In the genomic region with DNA sequence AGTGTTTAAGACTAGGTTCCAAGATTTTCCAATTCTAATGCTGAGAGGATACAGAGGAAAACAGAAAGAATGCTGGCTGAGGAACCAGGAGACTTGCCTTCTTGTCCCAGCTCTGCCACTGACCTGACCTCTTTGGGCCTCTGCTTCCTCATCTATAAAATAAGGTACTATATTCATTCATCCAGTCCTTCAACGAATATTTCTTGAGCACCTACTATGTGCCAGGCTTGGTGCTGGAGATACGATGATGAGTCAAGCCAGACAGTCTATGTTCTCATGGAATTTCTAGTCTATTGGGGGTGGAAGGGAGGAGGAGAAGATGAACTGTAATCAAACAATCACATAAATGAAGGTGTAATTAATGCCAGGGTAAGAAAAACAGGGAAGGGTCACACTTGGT, we compare ENCODE assay signal across 15 cellular contexts. TPM values are rescaled to one million over a fixed set of nuclear protein-coding genes. Genes with fewer than 3 reads are reported as not detected.
DNase-seq lines count a peak whose midpoint lies in the region; ATAC-seq and TF ChIP-seq lines count a peak whose summit lies in the region.
"Had no signal": no experiment of that assay in that cellular context is flagged by ENCODE, and none has a peak within 500 bp of the region (broad histone marks: within the 10 kb centered on the region; RNA-seq: fewer than 3 reads in every experiment).

No MANE protein-coding gene starts in this region.

- H3K4me1 ChIP-seq in A673 (ENCODE audit: insufficient read depth, low read length, poor library complexity, severe bottlenecking), result peaks cover 12% of the 10 kb centered on the region

- H3K4me1 Mint-ChIP-seq in mesothelial cell of epicardium, result peaks cover 33% of the 10 kb centered on the region
- H3K4me1 Mint-ChIP-seq in naive thymus-derived CD8-positive, alpha-beta T cell, result peaks cover 3 to 26% (median 10%) of the 10 kb centered on the region in 4 donors
- peaks cover 6% of the 10 kb centered on the region for H3K4me1 Mint-ChIP-seq in activated T-helper 1 cell treated with anti-CD3 and anti-CD28 coated beads, Interleukin-12 subunit alpha, Interleukin-12 subunit beta, Interleukin-2, Interleukin-4 antibody, amounts not matched to agents 30 ng/mL and 10 ng/mL and 1 ng/mL, durations not matched to agents 14 hours and 24 hours and 36 hours (ENCODE audit: low read depth)
- H3K4me1 Mint-ChIP-seq: nephron progenitor cell had no signal

- CTCF ChIA-PET in A673 (lab: Charles Lee), result interaction anchor here (0.5 to 0.7 kb wide), 2 partner anchors 14 to 56 kb away, joined by 3 to 6 read pairs; no protein-coding TSS in a partner anchor

- H3K27ac ChIP-seq in A673 (ENCODE audit: low read depth, low read length, poor library complexity, severe bottlenecking) (peak overlapping the region; percentile 34), HL-60 (replicated peaks) (peak overlapping the region; percentile 26), caudate nucleus (ENCODE audit: low read depth, low read length) (peak overlapping the region; percentile 60)

- no TSS peak for BruUV-seq in A673 (replicated peaks; lab: Mats Ljungman, UMichigan)

- no peaks in the 10 kb centered on the region for H3K27me3 Mint-ChIP-seq in mesothelial cell of epicardium (ENCODE audit: low read depth)
- no peaks in the 10 kb centered on the region for H3K27me3 Mint-ChIP-seq in naive thymus-derived CD8-positive, alpha-beta T cell
- H3K27me3 Mint-ChIP-seq in activated T-helper 1 cell treated with anti-CD3 and anti-CD28 coated beads, Interleukin-12 subunit alpha, Interleukin-12 subunit beta, Interleukin-2, Interleukin-4 antibody, amounts not matched to agents 30 ng/mL and 10 ng/mL and 1 ng/mL, durations not matched to agents 14 hours and 24 hours and 36 hours (ENCODE audit: insufficient read depth), result peaks cover 2% of the 10 kb centered on the region
- H3K27me3 Mint-ChIP-seq: activated CD4-positive, alpha-beta T cell treated with anti-CD3 and anti-CD28 coated beads, Interleukin-2, amount 10 ng/mL, durations not matched to agents 7 days and 5 days had no signal

- no peaks in the 10 kb centered on the region for H3K36me3 Mint-ChIP-seq in mesothelial cell of epicardium
- no peaks in the 10 kb centered on the region for H3K36me3 Mint-ChIP-seq in naive thymus-derived CD8-positive, alpha-beta T cell
- H3K36me3 Mint-ChIP-seq in activated T-helper 1 cell treated with anti-CD3 and anti-CD28 coated beads, Interleukin-12 subunit alpha, Interleukin-12 subunit beta, Interleukin-2, Interleukin-4 antibody, amounts not matched to agents 30 ng/mL and 10 ng/mL and 1 ng/mL, durations not matched to agents 14 hours and 24 hours and 36 hours (ENCODE audit: low read depth), result no peaks in the 10 kb centered on the region

- H3K4me3 ChIP-seq in A673 (ENCODE audit: low read depth, low read length, poor library complexity, severe bottlenecking) (no peak overlapping the region), HL-60 (replicated peaks; ENCODE audit: insufficient read depth, low read length) (no peak overlapping the region)

- no peaks in the 10 kb centered on the region for H3K27me3 ChIP-seq in A673 (replicated peaks; ENCODE audit: insufficient read depth, low read depth, low read length, poor library complexity)
- H3K27me3 ChIP-seq in HL-60 (ENCODE audit: insufficient read depth, poor library complexity, severe bottlenecking), result no peaks in the 10 kb centered on the region

- ATAC-seq in naive thymus-derived CD8-positive, alpha-beta T cell, result no peak

- no peak for DNase-seq in A673 (ENCODE audit: low spot score)
- DNase-seq in HL-60 (ENCODE audit: low read depth in 1 of 2, low spot score in 1 of 2), result peak in 1 of 2 experiments; percentile 25
- DNase-seq in caudate nucleus (lab: John Stamatoyannopoulos, UW), result no peak
- DNase-seq in mesothelial cell of epicardium (ENCODE audit: low spot score in 2 of 2, unreplicated experiment in 2 of 2), result no peak
- DNase-seq in activated CD4-positive, CD25-positive, alpha-beta regulatory T cell treated with anti-CD3 and anti-CD28 coated beads, Interleukin-2, amount 50 U/mL, for 72 hours, result no peak
- no peak for DNase-seq in naive thymus-derived CD8-positive, alpha-beta T cell
- DNase-seq in kidney tubule cell (ENCODE audit: low spot score), result no peak
- no peak for DNase-seq in activated T-helper 1 cell treated with anti-CD3 and anti-CD28 coated beads, Interleukin-12 subunit alpha, Interleukin-12 subunit beta, Interleukin-2, Interleukin-4 antibody, amounts not matched to agents 30 ng/mL and 10 ng/mL and 1 ng/mL, durations not matched to agents 14 hours and 24 hours and 36 hours (ENCODE audit: low spot score)
- DNase-seq: activated CD4-positive, alpha-beta T cell treated with anti-CD3 and anti-CD28 coated beads, Interleukin-2, amount 10 ng/mL, durations not matched to agents 7 days and 5 days; activated naive CD4-positive, alpha-beta T cell treated with anti-CD3 and anti-CD28 coated beads, Interleukin-2, amount 50 U/mL, for 16 hours; COR-L47; NCI-H187; nephron progenitor cell; T1000 had no signal

- TF ChIP-seq CTCF in A673 (conservative IDR thresholded peaks at IDR 0.05; ENCODE audit: low read depth, low read length) (no peak), HL-60 (IDR thresholded peaks at IDR 0.05; ENCODE audit: insufficient read depth, low read length) (no peak), mesothelial cell of epicardium (IDR thresholded peaks at IDR 0.05; ENCODE audit: unreplicated experiment) (no peak)

- peak overlapping the region; percentile 88 for H3K27ac Mint-ChIP-seq in mesothelial cell of epicardium
- H3K27ac Mint-ChIP-seq in naive thymus-derived CD8-positive, alpha-beta T cell, result no peak overlapping the region
- H3K27ac Mint-ChIP-seq in activated T-helper 1 cell treated with anti-CD3 and anti-CD28 coated beads, Interleukin-12 subunit alpha, Interleukin-12 subunit beta, Interleukin-2, Interleukin-4 antibody, amounts not matched to agents 30 ng/mL and 10 ng/mL and 1 ng/mL, durations not matched to agents 14 hours and 24 hours and 36 hours, result no peak overlapping the region
- H3K27ac Mint-ChIP-seq: activated CD4-positive, alpha-beta T cell treated with anti-CD3 and anti-CD28 coated beads, Interleukin-2, amount 10 ng/mL, durations not matched to agents 7 days and 5 days; nephron progenitor cell had no signal

- POLR2A ChIA-PET in A673 (lab: Charles Lee; ENCODE audit: low non-redundant PET), result no interaction called here
- POLR2A ChIA-PET in naive thymus-derived CD8-positive, alpha-beta T cell (lab: Charles Lee), result interaction anchor here (1.2 kb wide), 1 partner anchor 39 kb away, joined by 3 read pairs; no protein-coding TSS in a partner anchor

- no peaks in the 10 kb centered on the region for H3K36me3 ChIP-seq in A673 (ENCODE audit: insufficient read depth, low read length, poor library complexity, severe bottlenecking)

- intact Hi-C loops in A673 (cut with micrococcal nuclease; ENCODE audit: unreplicated experiment), result no loop called here
- intact Hi-C loops in activated T-helper 1 cell treated with anti-CD3 and anti-CD28 coated beads, Interleukin-12 subunit alpha, Interleukin-12 subunit beta, Interleukin-2, Interleukin-4 antibody, amounts not matched to agents 30 ng/mL and 10 ng/mL and 1 ng/mL, durations not matched to agents 14 hours and 24 hours and 36 hours (cut with micrococcal nuclease), result loop anchor here (5.0 kb wide), 1 partner anchor 40 kb away; a partner anchor contains a TSS

- no peak overlapping the region for H3K4me3 Mint-ChIP-seq in mesothelial cell of epicardium
- no peak overlapping the region for H3K4me3 Mint-ChIP-seq in naive thymus-derived CD8-positive, alpha-beta T cell
- no peak overlapping the region for H3K4me3 Mint-ChIP-seq in activated T-helper 1 cell treated with anti-CD3 and anti-CD28 coated beads, Interleukin-12 subunit alpha, Interleukin-12 subunit beta, Interleukin-2, Interleukin-4 antibody, amounts not matched to agents 30 ng/mL and 10 ng/mL and 1 ng/mL, durations not matched to agents 14 hours and 24 hours and 36 hours
- H3K4me3 Mint-ChIP-seq: activated CD4-positive, alpha-beta T cell treated with anti-CD3 and anti-CD28 coated beads, Interleukin-2, amount 10 ng/mL, durations not matched to agents 7 days and 5 days; nephron progenitor cell had no signal

- no peaks in the 10 kb centered on the region for H3K9me3 ChIP-seq in A673 (ENCODE audit: low read depth, low read length, poor library complexity, severe bottlenecking)

- H3K9me3 Mint-ChIP-seq in mesothelial cell of epicardium, result peaks cover 3% of the 10 kb centered on the region
- peaks cover 0 to 2% (median 0%) of the 10 kb centered on the region in 9 donors for H3K9me3 Mint-ChIP-seq in naive thymus-derived CD8-positive, alpha-beta T cell
- no peaks in the 10 kb centered on the region for H3K9me3 Mint-ChIP-seq in activated T-helper 1 cell treated with anti-CD3 and anti-CD28 coated beads, Interleukin-12 subunit alpha, Interleukin-12 subunit beta, Interleukin-2, Interleukin-4 antibody, amounts not matched to agents 30 ng/mL and 10 ng/mL and 1 ng/mL, durations not matched to agents 14 hours and 24 hours and 36 hours
- H3K9me3 Mint-ChIP-seq: activated CD4-positive, alpha-beta T cell treated with anti-CD3 and anti-CD28 coated beads, Interleukin-2, amount 10 ng/mL, durations not matched to agents 7 days and 5 days; nephron progenitor cell had no signal

RNA-seq across cellular contexts. Expression of a gene that starts 27.8 kb away (rescaled TPM):
- total RNA-seq in A673 (2021) (0.11 and 0.35 TPM in 2 replicates), mesothelial cell of epicardium (1.3 to 1.5 TPM (median 1.3 TPM) in 3 replicates)
- under 1 TPM; 0.85 to 0.86 TPM for total RNA-seq in naive thymus-derived CD8-positive, alpha-beta T cell
- under 1 TPM in 2 of 3 donors, not detected in 1; 0.06 to 0.18 TPM for polyA plus RNA-seq in naive thymus-derived CD8-positive, alpha-beta T cell
- 0.21 and 0.27 TPM in 2 replicates for total RNA-seq in activated T-helper 1 cell treated with anti-CD3 and anti-CD28 coated beads, Interleukin-12 subunit alpha, Interleukin-12 subunit beta, Interleukin-2, Interleukin-4 antibody, amounts not matched to agents 30 ng/mL and 10 ng/mL and 1 ng/mL, durations not matched to agents 14 hours and 24 hours and 36 hours
- total RNA-seq: SK-MEL-5 had no signal

RNA-seq across cellular contexts. Expression of a gene that starts 39.9 kb away (rescaled TPM):
- total RNA-seq in A673 (2021) (9.6 and 10.9 TPM in 2 replicates), mesothelial cell of epicardium (8.3 to 10.8 TPM (median 9.4 TPM) in 3 replicates)
- 10 to 100 TPM; 29.2 to 34.6 TPM for total RNA-seq in naive thymus-derived CD8-positive, alpha-beta T cell
- 100 to 1,000 TPM in 1 of 3 donors, 10 to 100 TPM in 2; 58.7 to 105 (median 80.7) TPM for polyA plus RNA-seq in naive thymus-derived CD8-positive, alpha-beta T cell
- total RNA-seq in activated T-helper 1 cell treated with anti-CD3 and anti-CD28 coated beads, Interleukin-12 subunit alpha, Interleukin-12 subunit beta, Interleukin-2, Interleukin-4 antibody, amounts not matched to agents 30 ng/mL and 10 ng/mL and 1 ng/mL, durations not matched to agents 14 hours and 24 hours and 36 hours, result 27.3 and 27.7 TPM in 2 replicates
